Comparison of ENCODE assay signal across 1 cellular context in genomic region chr7:20191044-20191867, GRCh38.
TF ChIP-seq lines count a peak whose summit lies in the region.

No MANE protein-coding gene starts in this region.

TF ChIP-seq in IMR-90, 13 proteins besides CTCF, POLR2A, EP300 and RAD21 (continued from another document):
- TF ChIP-seq ELK1 (IDR thresholded peaks at IDR 0.05; ENCODE audit: borderline replicate concordance, low read depth, low read length), result no peak
- TF ChIP-seq MXI1 (IDR thresholded peaks at IDR 0.05; ENCODE audit: borderline replicate concordance, low read depth, low read length), result no peak
- no peak for TF ChIP-seq RCOR1 (IDR thresholded peaks at IDR 0.05; ENCODE audit: insufficient replicate concordance, low read length)
- TF ChIP-seq FOS (IDR thresholded peaks at IDR 0.05; ENCODE audit: low read depth, low read length), result no peak
- TF ChIP-seq MAZ (IDR thresholded peaks at IDR 0.05; ENCODE audit: borderline replicate concordance, low read depth, low read length), result no peak
- no peak for TF ChIP-seq MAFK (IDR thresholded peaks at IDR 0.05; ENCODE audit: low read depth, low read length)
- no peak for TF ChIP-seq CEBPB (IDR thresholded peaks at IDR 0.05; ENCODE audit: low read depth, low read length)
- TF ChIP-seq RFX5 (IDR thresholded peaks at IDR 0.05; ENCODE audit: low read depth, low read length), result no peak
- TF ChIP-seq BHLHE40 (IDR thresholded peaks at IDR 0.05; ENCODE audit: low read depth, low read length), result no peak
